ENCODE assay signal across 31 cellular contexts in the genomic region with DNA sequence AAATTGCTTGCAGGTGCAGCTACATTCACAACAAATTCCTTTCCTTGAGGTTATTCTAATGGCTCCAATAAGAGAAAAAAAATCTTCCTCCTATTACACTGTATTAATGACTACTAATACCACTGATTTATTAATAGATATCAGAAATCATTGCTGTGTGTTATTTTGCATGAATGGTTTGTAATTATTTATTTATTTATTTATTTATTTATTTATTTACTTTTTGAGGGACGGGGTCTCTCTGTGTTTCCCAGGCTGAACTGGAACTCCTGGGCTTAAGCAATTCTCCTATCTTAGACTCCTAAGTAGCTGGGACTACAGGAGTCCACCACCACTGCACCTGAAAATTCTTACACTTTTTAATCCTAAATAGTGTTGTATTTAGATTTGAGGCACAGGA.
"Had no signal": no experiment of that assay in that cellular context is flagged by ENCODE, and none has a peak within 500 bp of the region (broad histone marks: within the 10 kb centered on the region; RNA-seq: fewer than 3 reads in every experiment).

No MANE protein-coding gene starts in this region.

- DNase-seq: activated effector memory CD4-positive, alpha-beta T cell treated with anti-CD3 and anti-CD28 coated beads, Interleukin-2, amount 50 U/mL, for 16 hours; activated effector memory CD4-positive, alpha-beta T cell treated with Interleukin-2 at 50 U/mL for 16 hours; activated gamma-delta T cell; activated gamma-delta T cell treated with Interleukin-2 at 50 U/mL for 16 hours; activated naive CD4-positive, alpha-beta T cell; activated naive CD4-positive, alpha-beta T cell treated with anti-CD3 and anti-CD28 coated beads for 36 hours; activated naive CD4-positive, alpha-beta T cell treated with anti-CD3 and anti-CD28 coated beads, Interleukin-2, amount 10 ng/mL, durations not matched to agents 7 days and 5 days; activated naive CD4-positive, alpha-beta T cell treated with anti-CD3 and anti-CD28 coated beads, Interleukin-2, amount 50 U/mL, for 16 hours; activated naive CD4-positive, alpha-beta T cell treated with Interleukin-2 at 50 U/mL for 16 hours; activated naive CD8-positive, alpha-beta T cell treated with anti-CD3 and anti-CD28 coated beads for 36 hours; activated naive CD8-positive, alpha-beta T cell treated with anti-CD3 and anti-CD28 coated beads, Interleukin-2, amount 10 ng/mL, durations not matched to agents 7 days and 5 days; activated naive CD8-positive, alpha-beta T cell treated with anti-CD3 and anti-CD28 coated beads, Interleukin-2, amount 50 U/mL, for 24 hours; activated T-cell treated with anti-CD3 and anti-CD28 coated beads, Interleukin-2, amount 50 U/mL, for 1 hour; activated T-cell treated with anti-CD3 and anti-CD28 coated beads, Interleukin-2, amount 50 U/mL, for 24 hours; activated T-cell treated with anti-CD3 and anti-CD28 coated beads, Interleukin-2, amount 50 U/mL, for 4 hours; activated T-cell treated with anti-CD3 and anti-CD28 coated beads, Interleukin-2, amount 50 U/mL, for 48 hours; activated T-cell treated with anti-CD3 and anti-CD28 coated beads, Interleukin-2, amount 50 U/mL, for 72 hours; adrenal gland; amniotic stem cell; aorta; body of pancreas; brain microvascular endothelial cell; central memory CD4-positive, alpha-beta T cell; cerebellar nuclear complex had no signal

- H3K4me3 ChIP-seq: adrenal gland, ascending aorta, body of pancreas, breast epithelium, cardiac muscle cell had no signal

- H3K36me3 ChIP-seq: adrenal gland, ascending aorta, brain microvascular endothelial cell, breast epithelium, cardiac muscle cell had no signal

- H3K27ac ChIP-seq: adrenal gland, ascending aorta, body of pancreas, brain microvascular endothelial cell, breast epithelium, cardiac muscle cell had no signal

- ATAC-seq: activated naive CD4-positive, alpha-beta T cell treated with anti-CD3 and anti-CD28 coated beads, Interleukin-2, amount 50 U/mL, for 72 hours; activated naive CD8-positive, alpha-beta T cell treated with anti-CD3 and anti-CD28 coated beads, Interleukin-2, amount 50 U/mL, for 24 hours; activated T-cell treated with anti-CD3 and anti-CD28 coated beads, Interleukin-2, amount 50 U/mL, for 4 hours; activated T-cell treated with anti-CD3 and anti-CD28 coated beads, Interleukin-2, amount 50 U/mL, for 72 hours; activated T-helper 17 cell treated with anti-CD3 and anti-CD28 coated beads, Interleukin-2, amount 50 U/mL, for 72 hours; body of pancreas had no signal

- H3K9me3 ChIP-seq: adrenal gland, ascending aorta, breast epithelium had no signal

- H3K4me1 ChIP-seq: adrenal gland, ascending aorta, body of pancreas, breast epithelium had no signal

- H3K27me3 ChIP-seq: adrenal gland, ascending aorta, body of pancreas, brain microvascular endothelial cell, breast epithelium, cardiac muscle cell had no signal

- FAIRE-seq: astrocyte, bronchial epithelial cell had no signal
